ENCODE assay signal across 20 cellular contexts in the genomic region with DNA sequence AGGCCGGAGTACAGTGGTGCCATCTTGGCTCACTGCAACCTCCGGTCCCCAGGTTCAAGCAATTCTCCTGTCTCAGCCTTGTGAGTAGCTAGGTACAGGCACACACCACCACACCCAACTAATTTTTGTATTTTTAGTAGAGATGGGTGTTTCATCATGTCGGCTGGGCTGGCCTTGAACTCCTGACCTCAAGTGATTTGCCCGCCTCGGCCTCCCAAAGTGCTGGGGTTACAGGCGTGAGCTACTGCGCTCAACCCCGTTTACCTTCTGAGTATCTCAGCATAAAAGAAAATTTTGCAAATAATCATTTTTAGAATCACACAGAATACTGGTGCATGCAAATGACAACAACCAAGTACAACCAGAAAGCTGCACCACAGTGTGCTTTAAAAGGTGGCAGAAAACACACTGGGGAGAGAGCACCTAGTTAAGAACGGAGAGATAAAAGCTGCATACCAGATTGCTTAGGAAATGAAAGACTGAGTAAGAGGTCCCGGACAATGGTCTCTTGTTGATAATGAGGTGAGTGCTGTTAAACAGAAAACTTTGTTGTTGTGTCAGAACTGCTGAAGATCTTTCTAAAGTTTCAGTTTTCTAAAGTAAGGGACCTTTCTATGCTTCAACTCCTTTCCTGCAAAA.
DNase-seq lines count a peak whose midpoint lies in the region; ATAC-seq, FAIRE-seq and TF ChIP-seq lines count a peak whose summit lies in the region.
"Had no signal": no experiment of that assay in that cellular context is flagged by ENCODE, and none has a peak within 500 bp of the region (broad histone marks: within the 10 kb centered on the region; RNA-seq: fewer than 3 reads in every experiment).

No MANE protein-coding gene starts in this region.

- H3K9ac ChIP-seq in HepG2 (ENCODE audit: insufficient read depth, low read depth, low read length): no peak overlapping the region
- no peak overlapping the region for H3K9ac ChIP-seq in mesendoderm (ENCODE audit: low read length)
- H3K9ac ChIP-seq: BLaER1 treated with 17β-estradiol and CSF1 and Interleukin-3, amounts not matched to agents 10 nM and 100 nM had no signal

- in situ Hi-C loops in HepG2 (cut with HindIII; ENCODE audit: extremely low pct_ligation_motif_present, low pct_unique_long_range_greater_than_20kb): no loop called here

- WGBS in HepG2 (ENCODE audit: low lambda C conversion rate): 15% methylated on average over 10 of the region's 10 CpGs
- WGBS in right lobe of liver (ENCODE audit: insufficient coverage, low coverage, low lambda C conversion rate, missing lambda C conversion rate): 33% methylated on average over 9 of the region's 10 CpGs
- WGBS in mesendoderm (ENCODE audit: extremely low coverage, insufficient coverage, low lambda C conversion rate): no CpG with 5 or more reads among the region's 10 CpGs

- H2BK5ac ChIP-seq in mesendoderm (ENCODE audit: low read length): no peak overlapping the region

- peaks cover 42% of the 10 kb centered on the region for H3K4me1 ChIP-seq in HepG2 (ENCODE audit: insufficient read depth, low read length)
- peaks cover 0 to 13% (median 0%) of the 10 kb centered on the region in 4 donors for H3K4me1 ChIP-seq in right lobe of liver
- H3K4me1 ChIP-seq in mesendoderm (ENCODE audit: control insufficient read depth, low read depth, low read length): no peaks in the 10 kb centered on the region
- H3K4me1 ChIP-seq: A549; BLaER1 treated with 17β-estradiol and CSF1 and Interleukin-3, amounts not matched to agents 10 nM and 100 nM; Caco-2 had no signal

- FAIRE-seq in HepG2 (lab: Jason Lieb, UNC) (no peak), bronchial epithelial cell (lab: Jason Lieb, UNC) (peak; percentile 47)
- FAIRE-seq: A549, D721Med, G401.6, GM12891 had no signal

- H3K23ac ChIP-seq in mesendoderm (ENCODE audit: low read length): no peak overlapping the region

- TF ChIP-seq CTCF in HepG2 (CRISPR knock-in tag; IDR thresholded peaks at IDR 0.05): no peak
- no peak for TF ChIP-seq CTCF in right lobe of liver (IDR thresholded peaks at IDR 0.05)
- no peak for TF ChIP-seq CTCF in bronchial epithelial cell (IDR thresholded peaks at IDR 0.05; ENCODE audit: insufficient read depth, low read length, severe bottlenecking)

- H4K8ac ChIP-seq in mesendoderm (ENCODE audit: low read depth, low read length): no peak overlapping the region

- H3K56ac ChIP-seq in mesendoderm (ENCODE audit: low read length): no peak overlapping the region

- H3K9me3 ChIP-seq in HepG2 (ENCODE audit: low read length) (peaks cover 9% of the 10 kb centered on the region; the same call in 1 of the 2 replicates), right lobe of liver (no peaks in the 10 kb centered on the region)
- H3K9me3 ChIP-seq: A549; BLaER1 treated with 17β-estradiol and CSF1 and Interleukin-3, amounts not matched to agents 10 nM and 100 nM had no signal

- CTCF ChIA-PET in HepG2 (lab: Yijun Ruan, JAX; ENCODE audit: low intra/inter-chr PET ratio, low total read pairs): no interaction called here

- H3K79me1 ChIP-seq in mesendoderm (ENCODE audit: low read length): no peaks in the 10 kb centered on the region

- TF ChIP-seq POLR2A in HepG2 (IDR thresholded peaks at IDR 0.05; ENCODE audit: insufficient read depth in 1 of 2, low read depth in 2 of 2, low read length in 2 of 2): no peak
- TF ChIP-seq POLR2A in right lobe of liver (IDR thresholded peaks at IDR 0.05): no peak

- POLR2A ChIA-PET in HepG2 (lab: Yijun Ruan, JAX): interaction anchor here (1.3 kb wide), 1 partner anchor 101 kb away, joined by 3 read pairs; no protein-coding TSS in a partner anchor

- no peaks in the 10 kb centered on the region for H3K79me2 ChIP-seq in HepG2 (ENCODE audit: insufficient read depth, low read length)
- H3K79me2 ChIP-seq in mesendoderm (ENCODE audit: control insufficient read depth, insufficient read depth, low read length): no peaks in the 10 kb centered on the region

- H3K4ac ChIP-seq in mesendoderm (ENCODE audit: low read depth, low read length): no peak overlapping the region

- no peak overlapping the region for H2BK15ac ChIP-seq in mesendoderm (replicated peaks; ENCODE audit: low read depth)

- no peak overlapping the region for H2AFZ ChIP-seq in HepG2 (ENCODE audit: low read length)

- H2AK5ac ChIP-seq in mesendoderm (ENCODE audit: low read length): no peak overlapping the region

- no peak overlapping the region for H4K5ac ChIP-seq in mesendoderm (ENCODE audit: low read length)

- no peaks in the 10 kb centered on the region for H4K20me1 ChIP-seq in HepG2 (ENCODE audit: insufficient read depth, low read length)
- H4K20me1 ChIP-seq: BLaER1 treated with 17β-estradiol and CSF1 and Interleukin-3, amounts not matched to agents 10 nM and 100 nM had no signal

- H3K4me3 ChIP-seq in HepG2 (replicated peaks in 1 of 3; ENCODE audit: insufficient read depth in 1 of 3, low read depth in 2 of 3, low read length in 3 of 3) (peak overlapping the region in 2 of 3 experiments; percentile 2 to 6; a peak in 1 of 6 replicates), right lobe of liver (no peak overlapping the region), bronchial epithelial cell (ENCODE audit: low read depth, low read length) (no peak overlapping the region), mesendoderm (ENCODE audit: low read length) (no peak overlapping the region)
- H3K4me3 ChIP-seq: A549; BLaER1 treated with 17β-estradiol and CSF1 and Interleukin-3, amounts not matched to agents 10 nM and 100 nM had no signal

- no peak for TF ChIP-seq RAD21 in HepG2 (CRISPR knock-in tag; IDR thresholded peaks at IDR 0.05)

- BruUV-seq in HepG2 (replicated peaks; lab: Mats Ljungman, UMichigan): no TSS peak

- intact Hi-C loops in HepG2 (cut with micrococcal nuclease; ENCODE audit: unreplicated experiment) (loop anchor here (5.0 kb wide), 2 partner anchors 102 to 473 kb away; no protein-coding TSS in a partner anchor), right lobe of liver (cut with DNase I) (no loop called here)

- no peaks in the 10 kb centered on the region; a peak in 1 of 5 replicates for H3K27me3 ChIP-seq in HepG2 (ENCODE audit: control insufficient read depth in 1 of 2, insufficient read depth in 2 of 2, low read length in 2 of 2)
- no peaks in the 10 kb centered on the region for H3K27me3 ChIP-seq in right lobe of liver
- H3K27me3 ChIP-seq in bronchial epithelial cell (ENCODE audit: control insufficient read depth, insufficient read depth, low read length): no peaks in the 10 kb centered on the region
- no peaks in the 10 kb centered on the region for H3K27me3 ChIP-seq in mesendoderm (ENCODE audit: insufficient read depth, low read length, poor library complexity)
- H3K27me3 ChIP-seq: BLaER1 treated with 17β-estradiol and CSF1 and Interleukin-3, amounts not matched to agents 10 nM and 100 nM had no signal

- H3K4me2 ChIP-seq in HepG2 (ENCODE audit: low read depth, low read length) (peak overlapping the region; percentile 57), mesendoderm (ENCODE audit: low read length) (no peak overlapping the region)
- H3K4me2 ChIP-seq: A549; BLaER1 treated with 17β-estradiol and CSF1 and Interleukin-3, amounts not matched to agents 10 nM and 100 nM had no signal

- H3K36me3 ChIP-seq in HepG2 (replicated peaks in 1 of 2; ENCODE audit: control insufficient read depth in 1 of 2, insufficient read depth in 2 of 2, low read length in 2 of 2) (no peaks in the 10 kb centered on the region), right lobe of liver (no peaks in the 10 kb centered on the region), bronchial epithelial cell (ENCODE audit: control insufficient read depth, insufficient read depth, low read length) (no peaks in the 10 kb centered on the region), mesendoderm (ENCODE audit: control insufficient read depth, insufficient read depth, low read length) (no peaks in the 10 kb centered on the region)
- H3K36me3 ChIP-seq: BLaER1 treated with 17β-estradiol and CSF1 and Interleukin-3, amounts not matched to agents 10 nM and 100 nM had no signal

- TF ChIP-seq EP300 in HepG2 (IDR thresholded peaks at IDR 0.05; ENCODE audit: low read depth in 2 of 2, low read length in 2 of 2) (0 out of 4 replicates have a peak, but pooled peaks of 1 of the 2 experiments have one; percentile 8), HepG2 (CRISPR knock-in tag; IDR thresholded peaks at IDR 0.05; ENCODE audit: borderline replicate concordance) (no peak)

- no peak overlapping the region for H2BK120ac ChIP-seq in mesendoderm (ENCODE audit: low read depth, low read length)

- H3K27ac ChIP-seq in HepG2 (ENCODE audit: extremely low read length, insufficient read depth, low read length) (no peak overlapping the region), right lobe of liver (no peak overlapping the region), mesendoderm (ENCODE audit: low read depth, low read length) (no peak overlapping the region)
- H3K27ac ChIP-seq: 22Rv1; A549; BLaER1 treated with 17β-estradiol and CSF1 and Interleukin-3, amounts not matched to agents 10 nM and 100 nM; C4-2B had no signal

- no peak overlapping the region for H3K18ac ChIP-seq in mesendoderm (ENCODE audit: low read length)

- DNase-seq in HepG2 (ENCODE audit: low spot score): peak; percentile 81
- no peak for DNase-seq in right lobe of liver
- DNase-seq in bronchial epithelial cell (ENCODE audit: low read depth): no peak
- DNase-seq in mesendoderm: peak; percentile 45
- DNase-seq in NCI-H526 treated with DMSO at 0.1 percent for 48 hours (lab: John Stamatoyannopoulos, UW): no peak
- no peak for DNase-seq in activated CD8-positive, alpha-beta memory T cell treated with anti-CD3 and anti-CD28 coated beads, Interleukin-2, amount 50 U/mL, for 48 hours
- DNase-seq: AML-193; Caco-2; Calu3; CD4-positive, alpha-beta T cell; CD8-positive, alpha-beta T cell; DMS79 treated with DMSO at 0.1 percent for 48 hours; GF-D8 had no signal

- peak; percentile 86 for ATAC-seq in HepG2
- no peak for ATAC-seq in right lobe of liver
- ATAC-seq: A549; CD8-positive, alpha-beta T cell had no signal

TF ChIP-seq in HepG2, 621 proteins besides CTCF, POLR2A, EP300 and RAD21 (continues in another document):
- TF ChIP-seq, protein P1, sequence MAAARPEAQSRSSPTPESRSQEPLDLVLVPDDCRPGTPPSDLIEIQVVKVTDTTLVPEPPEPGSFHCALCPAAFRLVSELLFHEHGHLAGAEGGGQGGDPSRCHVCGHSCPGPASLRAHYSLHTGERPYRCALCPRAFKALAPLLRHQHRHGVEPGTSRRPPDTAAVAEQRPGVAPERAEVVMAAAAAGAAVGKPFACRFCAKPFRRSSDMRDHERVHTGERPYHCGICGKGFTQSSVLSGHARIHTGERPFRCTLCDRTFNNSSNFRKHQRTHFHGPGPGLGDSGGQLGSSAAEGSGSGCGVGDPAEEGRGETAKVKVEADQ (CRISPR knock-in tag; IDR thresholded peaks at IDR 0.05; ENCODE audit: borderline replicate concordance): 0 out of 2 replicates have a peak, but pooled peaks have one; percentile 21
- TF ChIP-seq GPN1 (CRISPR knock-in tag; IDR thresholded peaks at IDR 0.05; ENCODE audit: borderline replicate concordance): no peak

Comparison
In these comparisons a context has a peak if more than half of its experiments do, and no peak if none do; other contexts are left out.
1. DNase-seq: peak in HepG2 (single experiment) and mesendoderm (single experiment); none in right lobe of liver (0 of 3), bronchial epithelial cell (single experiment), NCI-H526 treated with DMSO at 0.1 percent for 48 hours (single experiment) and activated CD8-positive, alpha-beta memory T cell treated with anti-CD3 and anti-CD28 coated beads, Interleukin-2, amount 50 U/mL, for 48 hours (single experiment).
2. H3K4me3 ChIP-seq: peak in HepG2 (2 of 3); none in right lobe of liver (0 of 3), bronchial epithelial cell (single experiment) and mesendoderm (single experiment).